ENCODE assay signal across 26 cellular contexts in the genomic region with DNA sequence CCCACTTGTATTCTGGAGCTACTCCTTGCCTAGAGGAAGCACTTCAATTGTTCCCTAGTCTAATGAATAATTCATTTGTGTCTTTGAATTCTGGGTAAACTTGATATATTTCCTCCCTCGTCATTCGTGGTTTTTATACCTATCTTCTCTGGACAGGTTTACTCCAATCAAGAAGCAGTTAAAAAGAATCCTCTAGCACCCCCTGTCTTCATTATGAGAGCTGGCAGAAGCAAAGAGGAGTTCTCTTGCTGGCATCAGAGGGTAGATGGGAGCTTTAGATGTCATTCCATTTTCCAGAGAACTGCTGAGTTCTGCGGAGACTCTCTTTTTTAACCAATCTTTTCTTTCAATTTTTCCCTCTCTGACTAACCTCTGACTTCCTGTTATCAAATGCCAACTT.
"Had no signal": no experiment of that assay in that cellular context is flagged by ENCODE, and none has a peak within 500 bp of the region (broad histone marks: within the 10 kb centered on the region; RNA-seq: fewer than 3 reads in every experiment).

No MANE protein-coding gene starts in this region.

- H3K4me2 ChIP-seq: hepatocyte had no signal

- H3K36me3 ChIP-seq: esophagus muscularis mucosa, neutrophil, ovary, prostate gland, thyroid gland had no signal

- FAIRE-seq: astrocyte, endothelial cell of umbilical vein, frontal cortex, islet of Langerhans had no signal

- DNase-seq: activated CD4-positive, alpha-beta memory T cell treated with anti-CD3 and anti-CD28 coated beads for 36 hours; activated CD4-positive, alpha-beta T cell treated with anti-CD3 and anti-CD28 coated beads for 36 hours; activated naive CD4-positive, alpha-beta T cell treated with Interleukin-2 at 50 U/mL for 16 hours; activated naive CD8-positive, alpha-beta T cell treated with anti-CD3 and anti-CD28 coated beads for 36 hours; activated T-cell treated with anti-CD3 and anti-CD28 coated beads, Interleukin-2, amount 50 U/mL, for 48 hours; central memory CD4-positive, alpha-beta T cell; dermis blood vessel endothelial cell; effector memory CD4-positive, alpha-beta T cell; glutamatergic neuron; left ventricle myocardium superior; mammary epithelial cell; ovary; stimulated activated CD4-positive, alpha-beta T cell treated with anti-CD3 and anti-CD28 coated beads, Interleukin-4, amount 100 ng/mL, for 1 hour; stimulated activated naive CD8-positive, alpha-beta T cell treated with anti-CD3 and anti-CD28 coated beads, Interleukin-15, Interleukin-2, amounts not matched to agents 100 U/mL and 50 U/mL, for 24 hours; T1000; thyroid gland had no signal

- H3K4me1 ChIP-seq: esophagus muscularis mucosa, prostate gland, thyroid gland had no signal

- H3K27me3 ChIP-seq: esophagus muscularis mucosa, hepatocyte, neutrophil, ovary, thyroid gland had no signal

- H3K9me3 ChIP-seq: neutrophil, ovary, prostate gland, thyroid gland had no signal

- H2AFZ ChIP-seq: hepatocyte had no signal

- H3K79me2 ChIP-seq: hepatocyte had no signal

- H3K4me3 ChIP-seq: esophagus muscularis mucosa, hepatocyte, ovary, prostate gland, thyroid gland had no signal

- ATAC-seq: activated CD4-positive, alpha-beta T cell treated with anti-CD3 and anti-CD28 coated beads for 36 hours; left ventricle myocardium superior; natural killer cell treated with Interleukin-12 subunit alpha and Interleukin-12 subunit beta and Interleukin-15 and Interleukin-18, amount 100 ng/mL, for 72 hours; stimulated activated naive CD8-positive, alpha-beta T cell treated with anti-CD3 and anti-CD28 coated beads, Interleukin-15, Interleukin-2, amounts not matched to agents 100 U/mL and 50 U/mL, for 24 hours; WTC11 had no signal

- H3K27ac ChIP-seq: esophagus muscularis mucosa, hepatocyte, neutrophil, ovary, prostate gland, thyroid gland had no signal
